In the genomic region with DNA sequence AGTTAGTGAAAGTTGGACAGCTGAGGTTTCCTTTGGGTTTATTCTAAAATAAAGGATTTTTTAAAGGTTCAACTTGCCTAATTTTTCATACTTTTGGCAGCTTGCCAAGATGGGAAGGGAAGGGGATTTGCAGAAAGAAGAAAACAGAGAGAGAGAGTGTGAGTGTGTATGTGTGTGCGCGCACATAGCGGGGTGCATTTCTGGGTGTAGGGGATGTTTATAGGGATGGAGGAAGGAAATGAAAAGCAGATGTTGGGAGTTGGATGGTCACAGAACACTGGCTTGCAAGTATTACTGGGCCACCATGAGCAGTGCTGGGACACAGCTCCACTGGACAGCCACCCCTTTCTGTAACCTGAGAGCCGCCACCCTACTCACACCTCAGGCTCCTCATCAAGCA, we compare ENCODE assay signal across 1 cellular context.
TF ChIP-seq lines count a peak whose summit lies in the region.
"Not testable (repeated sequence)": the region's sequence is repeated elsewhere in the genome, so short reads cannot be mapped to it uniquely, and the experiment has no call there.

No MANE protein-coding gene starts in this region.

TF ChIP-seq in HepG2, 621 proteins besides CTCF, POLR2A, EP300 and RAD21 (continued from another document):
- peak; percentile 99 for TF ChIP-seq LCORL (IDR thresholded peaks at IDR 0.05)
- not testable (repeated sequence) for TF ChIP-seq LCORL (CRISPR knock-in tag; IDR thresholded peaks at IDR 0.05)
